ENCODE assay signal across 1 cellular context in the genomic region with DNA sequence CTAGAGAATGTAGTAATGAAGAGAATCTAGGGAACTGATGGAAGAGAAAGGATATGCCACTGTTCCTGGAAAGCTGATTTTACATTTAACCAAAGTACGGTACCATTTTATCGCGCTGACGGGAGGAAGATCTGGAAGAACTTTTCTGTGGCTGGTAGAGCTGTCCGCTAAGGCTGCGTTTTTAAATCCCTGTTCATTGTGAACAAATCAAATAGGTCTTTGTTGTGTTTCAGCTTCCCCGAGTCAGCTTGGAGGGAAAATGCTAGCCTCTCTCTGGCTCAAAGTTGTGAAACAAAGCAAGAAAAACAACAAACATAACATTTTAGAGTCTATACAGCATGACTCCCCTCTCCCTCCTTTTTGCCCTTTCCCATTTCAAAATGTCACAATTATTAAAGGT.
TF ChIP-seq lines count a peak whose summit lies in the region.

No MANE protein-coding gene starts in this region.

TF ChIP-seq in HepG2, 621 proteins besides CTCF, POLR2A, EP300 and RAD21 (continued from another document):
- TF ChIP-seq, protein P1, sequence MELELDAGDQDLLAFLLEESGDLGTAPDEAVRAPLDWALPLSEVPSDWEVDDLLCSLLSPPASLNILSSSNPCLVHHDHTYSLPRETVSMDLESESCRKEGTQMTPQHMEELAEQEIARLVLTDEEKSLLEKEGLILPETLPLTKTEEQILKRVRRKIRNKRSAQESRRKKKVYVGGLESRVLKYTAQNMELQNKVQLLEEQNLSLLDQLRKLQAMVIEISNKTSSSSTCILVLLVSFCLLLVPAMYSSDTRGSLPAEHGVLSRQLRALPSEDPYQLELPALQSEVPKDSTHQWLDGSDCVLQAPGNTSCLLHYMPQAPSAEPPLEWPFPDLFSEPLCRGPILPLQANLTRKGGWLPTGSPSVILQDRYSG (CRISPR knock-in tag; IDR thresholded peaks at IDR 0.05): no peak
- TF ChIP-seq, protein P2, sequence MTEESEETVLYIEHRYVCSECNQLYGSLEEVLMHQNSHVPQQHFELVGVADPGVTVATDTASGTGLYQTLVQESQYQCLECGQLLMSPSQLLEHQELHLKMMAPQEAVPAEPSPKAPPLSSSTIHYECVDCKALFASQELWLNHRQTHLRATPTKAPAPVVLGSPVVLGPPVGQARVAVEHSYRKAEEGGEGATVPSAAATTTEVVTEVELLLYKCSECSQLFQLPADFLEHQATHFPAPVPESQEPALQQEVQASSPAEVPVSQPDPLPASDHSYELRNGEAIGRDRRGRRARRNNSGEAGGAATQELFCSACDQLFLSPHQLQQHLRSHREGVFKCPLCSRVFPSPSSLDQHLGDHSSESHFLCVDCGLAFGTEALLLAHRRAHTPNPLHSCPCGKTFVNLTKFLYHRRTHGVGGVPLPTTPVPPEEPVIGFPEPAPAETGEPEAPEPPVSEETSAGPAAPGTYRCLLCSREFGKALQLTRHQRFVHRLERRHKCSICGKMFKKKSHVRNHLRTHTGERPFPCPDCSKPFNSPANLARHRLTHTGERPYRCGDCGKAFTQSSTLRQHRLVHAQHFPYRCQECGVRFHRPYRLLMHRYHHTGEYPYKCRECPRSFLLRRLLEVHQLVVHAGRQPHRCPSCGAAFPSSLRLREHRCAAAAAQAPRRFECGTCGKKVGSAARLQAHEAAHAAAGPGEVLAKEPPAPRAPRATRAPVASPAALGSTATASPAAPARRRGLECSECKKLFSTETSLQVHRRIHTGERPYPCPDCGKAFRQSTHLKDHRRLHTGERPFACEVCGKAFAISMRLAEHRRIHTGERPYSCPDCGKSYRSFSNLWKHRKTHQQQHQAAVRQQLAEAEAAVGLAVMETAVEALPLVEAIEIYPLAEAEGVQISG (CRISPR knock-in tag; IDR thresholded peaks at IDR 0.05): no peak
- TF ChIP-seq, protein P3, sequence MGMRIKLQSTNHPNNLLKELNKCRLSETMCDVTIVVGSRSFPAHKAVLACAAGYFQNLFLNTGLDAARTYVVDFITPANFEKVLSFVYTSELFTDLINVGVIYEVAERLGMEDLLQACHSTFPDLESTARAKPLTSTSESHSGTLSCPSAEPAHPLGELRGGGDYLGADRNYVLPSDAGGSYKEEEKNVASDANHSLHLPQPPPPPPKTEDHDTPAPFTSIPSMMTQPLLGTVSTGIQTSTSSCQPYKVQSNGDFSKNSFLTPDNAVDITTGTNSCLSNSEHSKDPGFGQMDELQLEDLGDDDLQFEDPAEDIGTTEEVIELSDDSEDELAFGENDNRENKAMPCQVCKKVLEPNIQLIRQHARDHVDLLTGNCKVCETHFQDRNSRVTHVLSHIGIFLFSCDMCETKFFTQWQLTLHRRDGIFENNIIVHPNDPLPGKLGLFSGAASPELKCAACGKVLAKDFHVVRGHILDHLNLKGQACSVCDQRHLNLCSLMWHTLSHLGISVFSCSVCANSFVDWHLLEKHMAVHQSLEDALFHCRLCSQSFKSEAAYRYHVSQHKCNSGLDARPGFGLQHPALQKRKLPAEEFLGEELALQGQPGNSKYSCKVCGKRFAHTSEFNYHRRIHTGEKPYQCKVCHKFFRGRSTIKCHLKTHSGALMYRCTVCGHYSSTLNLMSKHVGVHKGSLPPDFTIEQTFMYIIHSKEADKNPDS (CRISPR knock-in tag; IDR thresholded peaks at IDR 0.05): no peak
- TF ChIP-seq, protein P4, sequence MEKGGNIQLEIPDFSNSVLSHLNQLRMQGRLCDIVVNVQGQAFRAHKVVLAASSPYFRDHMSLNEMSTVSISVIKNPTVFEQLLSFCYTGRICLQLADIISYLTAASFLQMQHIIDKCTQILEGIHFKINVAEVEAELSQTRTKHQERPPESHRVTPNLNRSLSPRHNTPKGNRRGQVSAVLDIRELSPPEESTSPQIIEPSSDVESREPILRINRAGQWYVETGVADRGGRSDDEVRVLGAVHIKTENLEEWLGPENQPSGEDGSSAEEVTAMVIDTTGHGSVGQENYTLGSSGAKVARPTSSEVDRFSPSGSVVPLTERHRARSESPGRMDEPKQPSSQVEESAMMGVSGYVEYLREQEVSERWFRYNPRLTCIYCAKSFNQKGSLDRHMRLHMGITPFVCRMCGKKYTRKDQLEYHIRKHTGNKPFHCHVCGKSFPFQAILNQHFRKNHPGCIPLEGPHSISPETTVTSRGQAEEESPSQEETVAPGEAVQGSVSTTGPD (CRISPR knock-in tag; IDR thresholded peaks at IDR 0.05): no peak
- TF ChIP-seq, protein P5, sequence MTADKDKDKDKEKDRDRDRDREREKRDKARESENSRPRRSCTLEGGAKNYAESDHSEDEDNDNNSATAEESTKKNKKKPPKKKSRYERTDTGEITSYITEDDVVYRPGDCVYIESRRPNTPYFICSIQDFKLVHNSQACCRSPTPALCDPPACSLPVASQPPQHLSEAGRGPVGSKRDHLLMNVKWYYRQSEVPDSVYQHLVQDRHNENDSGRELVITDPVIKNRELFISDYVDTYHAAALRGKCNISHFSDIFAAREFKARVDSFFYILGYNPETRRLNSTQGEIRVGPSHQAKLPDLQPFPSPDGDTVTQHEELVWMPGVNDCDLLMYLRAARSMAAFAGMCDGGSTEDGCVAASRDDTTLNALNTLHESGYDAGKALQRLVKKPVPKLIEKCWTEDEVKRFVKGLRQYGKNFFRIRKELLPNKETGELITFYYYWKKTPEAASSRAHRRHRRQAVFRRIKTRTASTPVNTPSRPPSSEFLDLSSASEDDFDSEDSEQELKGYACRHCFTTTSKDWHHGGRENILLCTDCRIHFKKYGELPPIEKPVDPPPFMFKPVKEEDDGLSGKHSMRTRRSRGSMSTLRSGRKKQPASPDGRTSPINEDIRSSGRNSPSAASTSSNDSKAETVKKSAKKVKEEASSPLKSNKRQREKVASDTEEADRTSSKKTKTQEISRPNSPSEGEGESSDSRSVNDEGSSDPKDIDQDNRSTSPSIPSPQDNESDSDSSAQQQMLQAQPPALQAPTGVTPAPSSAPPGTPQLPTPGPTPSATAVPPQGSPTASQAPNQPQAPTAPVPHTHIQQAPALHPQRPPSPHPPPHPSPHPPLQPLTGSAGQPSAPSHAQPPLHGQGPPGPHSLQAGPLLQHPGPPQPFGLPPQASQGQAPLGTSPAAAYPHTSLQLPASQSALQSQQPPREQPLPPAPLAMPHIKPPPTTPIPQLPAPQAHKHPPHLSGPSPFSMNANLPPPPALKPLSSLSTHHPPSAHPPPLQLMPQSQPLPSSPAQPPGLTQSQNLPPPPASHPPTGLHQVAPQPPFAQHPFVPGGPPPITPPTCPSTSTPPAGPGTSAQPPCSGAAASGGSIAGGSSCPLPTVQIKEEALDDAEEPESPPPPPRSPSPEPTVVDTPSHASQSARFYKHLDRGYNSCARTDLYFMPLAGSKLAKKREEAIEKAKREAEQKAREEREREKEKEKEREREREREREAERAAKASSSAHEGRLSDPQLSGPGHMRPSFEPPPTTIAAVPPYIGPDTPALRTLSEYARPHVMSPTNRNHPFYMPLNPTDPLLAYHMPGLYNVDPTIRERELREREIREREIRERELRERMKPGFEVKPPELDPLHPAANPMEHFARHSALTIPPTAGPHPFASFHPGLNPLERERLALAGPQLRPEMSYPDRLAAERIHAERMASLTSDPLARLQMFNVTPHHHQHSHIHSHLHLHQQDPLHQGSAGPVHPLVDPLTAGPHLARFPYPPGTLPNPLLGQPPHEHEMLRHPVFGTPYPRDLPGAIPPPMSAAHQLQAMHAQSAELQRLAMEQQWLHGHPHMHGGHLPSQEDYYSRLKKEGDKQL (CRISPR knock-in tag; IDR thresholded peaks at IDR 0.05; ENCODE audit: low read depth): no peak
- TF ChIP-seq, protein P6, sequence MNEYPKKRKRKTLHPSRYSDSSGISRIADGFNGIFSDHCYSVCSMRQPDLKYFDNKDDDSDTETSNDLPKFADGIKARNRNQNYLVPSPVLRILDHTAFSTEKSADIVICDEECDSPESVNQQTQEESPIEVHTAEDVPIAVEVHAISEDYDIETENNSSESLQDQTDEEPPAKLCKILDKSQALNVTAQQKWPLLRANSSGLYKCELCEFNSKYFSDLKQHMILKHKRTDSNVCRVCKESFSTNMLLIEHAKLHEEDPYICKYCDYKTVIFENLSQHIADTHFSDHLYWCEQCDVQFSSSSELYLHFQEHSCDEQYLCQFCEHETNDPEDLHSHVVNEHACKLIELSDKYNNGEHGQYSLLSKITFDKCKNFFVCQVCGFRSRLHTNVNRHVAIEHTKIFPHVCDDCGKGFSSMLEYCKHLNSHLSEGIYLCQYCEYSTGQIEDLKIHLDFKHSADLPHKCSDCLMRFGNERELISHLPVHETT (CRISPR knock-in tag; conservative IDR thresholded peaks at IDR 0.05): no peak
- TF ChIP-seq NR1H2 (CRISPR knock-in tag; IDR thresholded peaks at IDR 0.05; ENCODE audit: borderline replicate concordance, low read depth) (no peak), TEAD2 (CRISPR knock-in tag; IDR thresholded peaks at IDR 0.05) (no peak), KDM3A (CRISPR knock-in tag; IDR thresholded peaks at IDR 0.05; ENCODE audit: low read depth) (no peak), ARHGAP35 (CRISPR knock-in tag; IDR thresholded peaks at IDR 0.05; ENCODE audit: borderline replicate concordance) (no peak), NFKB2 (CRISPR knock-in tag; IDR thresholded peaks at IDR 0.05; ENCODE audit: borderline replicate concordance) (no peak)
- TF ChIP-seq, protein P7, sequence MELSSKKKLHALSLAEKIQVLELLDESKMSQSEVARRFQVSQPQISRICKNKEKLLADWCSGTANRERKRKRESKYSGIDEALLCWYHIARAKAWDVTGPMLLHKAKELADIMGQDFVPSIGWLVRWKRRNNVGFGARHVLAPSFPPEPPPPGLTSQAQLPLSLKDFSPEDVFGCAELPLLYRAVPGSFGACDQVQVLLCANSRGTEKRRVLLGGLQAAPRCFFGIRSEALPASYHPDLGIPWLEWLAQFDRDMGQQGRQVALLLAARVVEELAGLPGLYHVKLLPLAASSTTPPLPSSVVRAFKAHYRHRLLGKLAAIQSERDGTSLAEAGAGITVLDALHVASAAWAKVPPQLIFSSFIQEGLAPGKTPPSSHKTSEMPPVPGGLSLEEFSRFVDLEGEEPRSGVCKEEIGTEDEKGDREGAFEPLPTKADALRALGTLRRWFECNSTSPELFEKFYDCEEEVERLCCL (CRISPR knock-in tag; IDR thresholded peaks at IDR 0.05; ENCODE audit: borderline replicate concordance): no peak
